In the genomic region with DNA sequence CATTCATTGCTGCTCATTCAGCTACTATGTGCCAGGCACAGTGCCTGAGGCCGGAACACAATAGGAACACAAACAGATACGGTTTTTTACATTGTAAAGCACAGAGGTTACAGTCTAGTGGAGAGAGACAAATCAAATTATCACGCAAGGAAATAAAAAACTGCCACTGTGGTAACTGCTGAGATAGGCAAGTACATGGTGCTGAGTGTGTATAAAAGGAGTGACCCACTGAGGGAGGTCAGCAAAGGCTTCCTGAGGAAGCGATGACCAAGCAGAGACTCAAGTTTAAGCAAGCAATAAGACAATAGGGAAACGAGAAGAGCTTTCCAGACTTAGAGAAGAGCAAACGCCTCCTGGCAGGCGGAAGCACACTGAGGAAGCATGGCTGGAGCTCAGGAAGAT, we compare ENCODE assay signal across 11 cellular contexts. TPM values are rescaled to one million over a fixed set of nuclear protein-coding genes. Genes with fewer than 3 reads are reported as not detected.
DNase-seq lines count a peak whose midpoint lies in the region; ATAC-seq and TF ChIP-seq lines count a peak whose summit lies in the region.
"Had no signal": no experiment of that assay in that cellular context is flagged by ENCODE, and none has a peak within 500 bp of the region (broad histone marks: within the 10 kb centered on the region; RNA-seq: fewer than 3 reads in every experiment).

No MANE protein-coding gene starts in this region.

- 48 to 73% (median 56%) methylated on average over 7 of the region's 7 CpGs for WGBS in heart left ventricle, 4 donors

- H3K27ac ChIP-seq in heart left ventricle, result peak overlapping the region in 11 of 12 donors; percentile 22 to 80 (median 45)
- H3K27ac ChIP-seq: SK-N-MC had no signal

- no peaks in the 10 kb centered on the region for H3K36me3 ChIP-seq in adipocyte (ENCODE audit: control insufficient read depth, insufficient read depth, low read length, severe bottlenecking)
- H3K36me3 ChIP-seq in heart left ventricle, result no peaks in the 10 kb centered on the region

- intact Hi-C loops in heart left ventricle (cut with DNase I), result no loop called here

- no peak overlapping the region for H3K4me3 ChIP-seq in adipocyte (ENCODE audit: low read length)
- H3K4me3 ChIP-seq in heart left ventricle, result no peak overlapping the region
- H3K4me3 ChIP-seq: SK-N-MC had no signal

- DNase-seq in EL (peak; percentile 73), adipocyte (ENCODE audit: low read depth) (no peak), heart left ventricle (peak in 4 of 5 donors; percentile 30 to 46 (median 40)), pulmonary artery endothelial cell (ENCODE audit: low read depth, low spot score) (peak; percentile 94), GDM1 (lab: John Stamatoyannopoulos, UW) (no peak)
- DNase-seq in stimulated activated naive CD4-positive, alpha-beta T cell treated with Interleukin-2 at 50 U/mL for 16 hours (lab: John Stamatoyannopoulos, UW), result no peak
- DNase-seq: CD4-positive, alpha-beta T cell; NCI-H1930 had no signal

- no peaks in the 10 kb centered on the region for H3K9me3 ChIP-seq in adipocyte (ENCODE audit: control insufficient read depth, low read length)
- no peaks in the 10 kb centered on the region for H3K9me3 ChIP-seq in heart left ventricle

- ATAC-seq in heart left ventricle, result peak; percentile 46 to 95 (median 88)
- no peak for ATAC-seq in GM21576 (IDR thresholded peaks at IDR 0.05; ENCODE audit: unreplicated experiment)
- ATAC-seq in HG02571 (IDR thresholded peaks at IDR 0.05; ENCODE audit: unreplicated experiment), result no peak

- no peaks in the 10 kb centered on the region for H3K27me3 ChIP-seq in adipocyte (replicated peaks; ENCODE audit: control insufficient read depth, insufficient read depth, low read length)
- no peaks in the 10 kb centered on the region for H3K27me3 ChIP-seq in heart left ventricle

- H3K9ac ChIP-seq in adipocyte (ENCODE audit: low read length), result peak overlapping the region; percentile 15

- no peak for TF ChIP-seq CTCF in heart left ventricle (IDR thresholded peaks at IDR 0.05)

- peaks cover 20% of the 10 kb centered on the region for H3K4me1 ChIP-seq in adipocyte (ENCODE audit: control insufficient read depth, insufficient read depth, low read length)
- peaks cover 0 to 44% (median 13%) of the 10 kb centered on the region in 12 donors for H3K4me1 ChIP-seq in heart left ventricle

- no peak for TF ChIP-seq POLR2A in heart left ventricle (IDR thresholded peaks at IDR 0.05)

RNA-seq across cellular contexts. Expression of a gene that starts 56.4 kb away (rescaled TPM):
- total RNA-seq in heart left ventricle, result 1 to 10 TPM; 2.1 to 4.9 (median 3.3) TPM
- 1 to 10 TPM; 1.4 to 2.4 TPM for polyA plus RNA-seq in heart left ventricle
- 2.5 TPM in 2 replicates for total RNA-seq in pulmonary artery endothelial cell

RNA-seq across cellular contexts. Expression of a gene that starts 56.5 kb away (rescaled TPM):
- total RNA-seq in heart left ventricle (10 to 100 TPM; 10.9 to 16.1 (median 13.4) TPM), pulmonary artery endothelial cell (28.9 and 30.1 TPM in 2 replicates)
- polyA plus RNA-seq in heart left ventricle, result 1 to 10 TPM; 5.4 to 9.5 TPM

Comparison
In these comparisons a context has a peak if more than half of its experiments do, and no peak if none do; other contexts are left out.
1. DNase-seq: peak in EL (single experiment), heart left ventricle (4 of 5) and pulmonary artery endothelial cell (single experiment); none in adipocyte (single experiment), stimulated activated naive CD4-positive, alpha-beta T cell treated with Interleukin-2 at 50 U/mL for 16 hours (single experiment) and GDM1 (single experiment).
2. ATAC-seq: peak in heart left ventricle (4 of 4); none in GM21576 (single experiment) and HG02571 (single experiment).